9 cellular contexts compared by ENCODE assay signal in the genomic region with DNA sequence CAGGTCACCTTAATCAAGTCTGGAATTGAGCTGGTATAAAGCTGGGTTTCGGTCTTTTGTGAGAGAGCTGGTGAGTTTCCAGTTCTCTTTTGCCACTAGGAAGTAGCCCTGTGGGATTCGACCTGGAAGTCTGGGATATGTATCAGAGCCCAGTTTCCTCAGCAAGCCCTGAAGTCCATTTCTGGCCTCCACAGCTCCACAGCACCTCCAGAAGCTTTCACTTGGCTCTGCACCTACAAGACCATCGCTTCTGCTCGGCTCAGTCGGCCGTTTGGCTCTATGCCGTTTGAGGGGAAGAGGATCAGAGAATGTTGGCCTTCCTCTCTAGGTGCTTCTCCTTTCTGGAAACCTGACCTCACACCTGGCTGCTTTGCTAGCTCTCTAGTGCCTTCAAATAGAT.
DNase-seq lines count a peak whose midpoint lies in the region; ATAC-seq and TF ChIP-seq lines count a peak whose summit lies in the region.
"Had no signal": no experiment of that assay in that cellular context is flagged by ENCODE, and none has a peak within 500 bp of the region (broad histone marks: within the 10 kb centered on the region; RNA-seq: fewer than 3 reads in every experiment).

No MANE protein-coding gene starts in this region.

- DNase-seq in DMS 273 (lab: John Stamatoyannopoulos, UW; ENCODE audit: unreplicated experiment): peak; percentile 18
- no peak for DNase-seq in DMS 273 treated with DMSO at 0.1 percent for 48 hours (lab: John Stamatoyannopoulos, UW)
- DNase-seq in breast epithelium (ENCODE audit: low spot score in 2 of 2): peak in 1 of 2 donors; percentile 25
- peak; percentile 55 to 61 for DNase-seq in left colon
- DNase-seq in transverse colon: peak; percentile 69
- DNase-seq in kidney glomerular epithelial cell (lab: John Stamatoyannopoulos, UW): no peak
- DNase-seq in activated CD4-positive, alpha-beta T cell treated with anti-CD3 and anti-CD28 coated beads for 1 hour: no peak
- no peak for DNase-seq in germinal center (ENCODE audit: low spot score)
- DNase-seq: 8988T had no signal

- WGBS in transverse colon (ENCODE audit: low coverage in 1 of 2), 2 donors: 15 to 32% methylated on average over 5 to 7 of the region's 7 CpGs

- intact Hi-C loops in breast epithelium (cut with DNase I; ENCODE audit: low total_unique reads) (no loop called here), left colon (cut with DNase I, micrococcal nuclease) (no loop called here), transverse colon (cut with DNase I; ENCODE audit: low total_unique reads) (no loop called here)

- no peak overlapping the region for H3K4me3 ChIP-seq in breast epithelium
- no peak overlapping the region for H3K4me3 ChIP-seq in transverse colon

- H3K27ac ChIP-seq in breast epithelium: no peak overlapping the region
- H3K27ac ChIP-seq in transverse colon: peak overlapping the region; percentile 8 to 39 (median 12)

- H3K27me3 ChIP-seq in breast epithelium (no peaks in the 10 kb centered on the region), transverse colon (no peaks in the 10 kb centered on the region)

- H3K36me3 ChIP-seq in breast epithelium (no peaks in the 10 kb centered on the region), transverse colon (no peaks in the 10 kb centered on the region)

- no peak for TF ChIP-seq EP300 in transverse colon (IDR thresholded peaks at IDR 0.05; ENCODE audit: low read depth)

- TF ChIP-seq POLR2A in breast epithelium (IDR thresholded peaks at IDR 0.05) (no peak), transverse colon (IDR thresholded peaks at IDR 0.05) (no peak)

- peak; percentile 95 for ATAC-seq in left colon

- in situ Hi-C loops in transverse colon (cut with MboI; ENCODE audit: low pct_ligation_motif_present in 1 of 4, low pct_unique_long_range_greater_than_20kb in 1 of 4, low sequenced_read_pairs in 3 of 4): no loop called here

- H3K9me3 ChIP-seq in breast epithelium: no peaks in the 10 kb centered on the region
- no peaks in the 10 kb centered on the region for H3K9me3 ChIP-seq in transverse colon

- TF ChIP-seq CTCF in breast epithelium (IDR thresholded peaks at IDR 0.05) (peak in 2 of 3 donors; percentile 37 to 39), transverse colon (IDR thresholded peaks at IDR 0.05) (peak; percentile 40 to 54 (median 46))

- H3K4me1 ChIP-seq in breast epithelium: no peaks in the 10 kb centered on the region
- peaks cover 0 to 49% (median 18%) of the 10 kb centered on the region in 4 donors for H3K4me1 ChIP-seq in transverse colon

Comparison
In these comparisons a context has a peak if more than half of its experiments do, and no peak if none do; other contexts are left out.
1. DNase-seq: peak in DMS 273 (single experiment), left colon (2 of 2) and transverse colon (single experiment); none in DMS 273 treated with DMSO at 0.1 percent for 48 hours (single experiment), kidney glomerular epithelial cell (single experiment), activated CD4-positive, alpha-beta T cell treated with anti-CD3 and anti-CD28 coated beads for 1 hour (single experiment) and germinal center (single experiment).
2. H3K27ac ChIP-seq: peak in transverse colon (4 of 4); none in breast epithelium (0 of 2).